8 cellular contexts compared by ENCODE assay signal in genomic region chr14:103518416-103519042, GRCh38. TPM values are rescaled to one million over a fixed set of nuclear protein-coding genes. Genes with fewer than 3 reads are reported as not detected.
DNase-seq lines count a peak whose midpoint lies in the region; ATAC-seq and TF ChIP-seq lines count a peak whose summit lies in the region.

No MANE protein-coding gene starts in this region.

- H3K4me3 Mint-ChIP-seq in activated naive CD4-positive, alpha-beta T cell treated with anti-CD3 and anti-CD28 coated beads, Interleukin-2, amount 50 U/mL, for 24 hours, result no peak overlapping the region

- no peak overlapping the region for H3K9ac ChIP-seq in PC-3 (ENCODE audit: low read length)

- H3K27me3 ChIP-seq in PC-3 (ENCODE audit: low read length) (no peaks in the 10 kb centered on the region), prostate gland (replicated peaks; ENCODE audit: insufficient read depth) (no peaks in the 10 kb centered on the region)

- intact Hi-C loops in PC-3 (cut with micrococcal nuclease) (no loop called here), cardiac septum (cut with DNase I) (loop anchor here (2.0 kb wide), 1 partner anchor 28 kb away; no protein-coding TSS in a partner anchor), prostate gland (cut with DNase I) (loop anchor here (1.0 kb wide), 1 partner anchor 29 kb away; no protein-coding TSS in a partner anchor)

- CTCF ChIA-PET in PC-3 (lab: Charles Lee), result interaction anchor here (0.6 to 2.0 kb wide), 4 partner anchors 22 to 40 kb away, joined by 3 to 7 read pairs (median 4); no protein-coding TSS in a partner anchor

- H3K27ac ChIP-seq in PC-3 (ENCODE audit: low read length) (no peak overlapping the region), prostate gland (peak overlapping the region; percentile 68 to 92)

- no peak overlapping the region for H3K4me3 ChIP-seq in AG09309 (ENCODE audit: control insufficient read depth, low read depth, low read length)
- no peak overlapping the region for H3K4me3 ChIP-seq in PC-3 (ENCODE audit: low read length)
- no peak overlapping the region for H3K4me3 ChIP-seq in prostate gland

- no peaks in the 10 kb centered on the region for H3K9me2 ChIP-seq in PC-3 (replicated peaks; ENCODE audit: low read length)

- 52% methylated on average over 9 of the region's 9 CpGs for WGBS in prostate gland

- no TSS peak for BruUV-seq in PC-3 (replicated peaks; lab: Mats Ljungman, UMichigan)

- H3K36me3 ChIP-seq in PC-3 (ENCODE audit: low read depth, low read length) (no peaks in the 10 kb centered on the region), prostate gland (no peaks in the 10 kb centered on the region)

- no peak overlapping the region for H3K4me2 ChIP-seq in PC-3 (ENCODE audit: low read length)

- H2AFZ ChIP-seq in PC-3 (ENCODE audit: low read length), result no peak overlapping the region

- peaks cover 7% of the 10 kb centered on the region; the same call in 1 of the 2 replicates for H4K20me1 ChIP-seq in PC-3 (ENCODE audit: low read length)

- H3F3A ChIP-seq in PC-3 (ENCODE audit: low read length, unreplicated experiment), result no peaks in the 10 kb centered on the region

- no peak for TF ChIP-seq POLR2A in prostate gland (IDR thresholded peaks at IDR 0.05)

- TF ChIP-seq CTCF in AG09309 (IDR thresholded peaks at IDR 0.05; ENCODE audit: control insufficient read depth, insufficient read depth, low read depth, low read length, missing control alignments) (peak; percentile 95), PC-3 (conservative IDR thresholded peaks at IDR 0.05; ENCODE audit: low read depth, low read length) (peak; percentile 97), prostate gland (IDR thresholded peaks at IDR 0.05) (peak; percentile 94 to 96 (median 95))

- peaks cover 3% of the 10 kb centered on the region for H3K27me3 Mint-ChIP-seq in activated naive CD4-positive, alpha-beta T cell treated with anti-CD3 and anti-CD28 coated beads, Interleukin-2, amount 50 U/mL, for 24 hours

- H3K36me3 Mint-ChIP-seq in activated naive CD4-positive, alpha-beta T cell treated with anti-CD3 and anti-CD28 coated beads, Interleukin-2, amount 50 U/mL, for 24 hours, result no peaks in the 10 kb centered on the region

- peak overlapping the region; percentile 35 for H3K27ac Mint-ChIP-seq in activated naive CD4-positive, alpha-beta T cell treated with anti-CD3 and anti-CD28 coated beads, Interleukin-2, amount 50 U/mL, for 24 hours

- DNase-seq in AG09309 (ENCODE audit: low read depth), result no peak
- peak; percentile 81 for DNase-seq in GM19238 (ENCODE audit: insufficient read length, low spot score)
- peak; percentile 71 for DNase-seq in PC-3
- peak; percentile 85 for DNase-seq in cardiac septum (ENCODE audit: low spot score)
- peak; percentile 54 for DNase-seq in prostate gland (ENCODE audit: low spot score)

- POLR2A ChIA-PET in PC-3 (lab: Charles Lee; ENCODE audit: unreplicated experiment), result no interaction called here

- ATAC-seq in PC-3 (peak; percentile 35), HG03025 (IDR thresholded peaks at IDR 0.05; ENCODE audit: low FRiP score, unreplicated experiment) (no peak), GM18502 (IDR thresholded peaks at IDR 0.05; ENCODE audit: poor library complexity, unreplicated experiment) (no peak)

- 0 out of 2 replicates have a peak, but pooled peaks cover 4% of the 10 kb centered on the region for H3K79me2 ChIP-seq in PC-3 (ENCODE audit: low read length)

- peaks cover 9% of the 10 kb centered on the region for H3K4me1 ChIP-seq in PC-3 (ENCODE audit: insufficient read depth, low read length)
- peaks cover 24% of the 10 kb centered on the region for H3K4me1 ChIP-seq in prostate gland (replicated peaks)

- no peaks in the 10 kb centered on the region for H3K9me3 ChIP-seq in PC-3 (ENCODE audit: low read length)
- H3K9me3 ChIP-seq in prostate gland, result no peaks in the 10 kb centered on the region

- H3K9me3 Mint-ChIP-seq in activated naive CD4-positive, alpha-beta T cell treated with anti-CD3 and anti-CD28 coated beads, Interleukin-2, amount 50 U/mL, for 24 hours, result no peaks in the 10 kb centered on the region

- peaks cover 14% of the 10 kb centered on the region for H3K4me1 Mint-ChIP-seq in activated naive CD4-positive, alpha-beta T cell treated with anti-CD3 and anti-CD28 coated beads, Interleukin-2, amount 50 U/mL, for 24 hours

RNA-seq across cellular contexts. Expression of gene CKB, which starts 4.1 kb away (rescaled TPM):
- total RNA-seq in PC-3 (2014; rRNA removed) (299 and 324 TPM in 2 replicates), cardiac septum (327 TPM), prostate gland (1,000 to 10,000 TPM; 1,199 to 1,838 TPM)

RNA-seq across cellular contexts. Expression of gene TRMT61A, which starts 10.5 kb away (rescaled TPM):
- 51.2 and 72.9 TPM in 2 replicates for total RNA-seq in PC-3 (2014; rRNA removed)
- 5.2 TPM for total RNA-seq in cardiac septum
- 10 to 100 TPM; 19.6 to 40.4 TPM for total RNA-seq in prostate gland

RNA-seq across cellular contexts. Expression of gene BAG5, which starts 43.9 kb away (rescaled TPM):
- total RNA-seq in PC-3 (2014; rRNA removed), result 28.1 and 33.0 TPM in 2 replicates
- 20.1 TPM for total RNA-seq in cardiac septum
- total RNA-seq in prostate gland, result 10 to 100 TPM; 31.2 to 33.3 TPM

RNA-seq across cellular contexts. Expression of gene COA8, which starts 44.2 kb away (rescaled TPM):
- total RNA-seq in PC-3 (2014; rRNA removed), result 52.7 and 62.3 TPM in 2 replicates
- total RNA-seq in cardiac septum, result 43.8 TPM
- 10 to 100 TPM; 24.3 to 24.9 TPM for total RNA-seq in prostate gland
